ENCODE assay signal across 8 cellular contexts in the genomic region with DNA sequence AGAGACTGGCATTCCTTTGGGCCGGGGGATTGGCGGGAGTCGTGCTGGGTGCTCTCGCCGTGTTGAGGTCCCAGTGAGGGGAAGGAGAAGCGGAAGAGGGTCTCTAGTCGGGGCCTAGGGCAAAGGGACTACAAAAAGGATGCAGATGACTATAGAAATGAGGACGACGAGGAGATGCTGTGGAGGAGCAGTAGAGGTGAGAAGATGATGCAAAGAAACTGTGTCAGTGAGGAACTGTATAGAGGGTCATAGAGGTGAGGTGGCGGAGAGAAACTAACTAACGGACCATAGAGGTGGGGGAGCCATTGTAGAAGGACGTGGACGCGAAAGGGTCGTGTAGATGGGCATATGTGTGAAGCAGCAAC. TPM values are rescaled to one million over a fixed set of nuclear protein-coding genes. Genes with fewer than 3 reads are reported as not detected.
DNase-seq lines count a peak whose midpoint lies in the region; ATAC-seq, FAIRE-seq and TF ChIP-seq lines count a peak whose summit lies in the region.

No MANE protein-coding gene starts in this region.

- H2BK5ac ChIP-seq in H1 (ENCODE audit: low read depth, low read length): peak overlapping the region; percentile 96

- H3K9ac ChIP-seq in DND-41 (ENCODE audit: low read depth, low read length) (peak overlapping the region; percentile 86), Loucy (ENCODE audit: low read depth, low read length, poor library complexity, severe bottlenecking) (peak overlapping the region; percentile 93), H1 (replicated peaks in 1 of 4; ENCODE audit: extremely low read depth in 1 of 4, low read depth in 3 of 4, low read length in 3 of 4) (peak overlapping the region; percentile 68 to 84 (median 82))

- peaks cover 15% of the 10 kb centered on the region for H3K79me1 ChIP-seq in H1 (ENCODE audit: low read depth, low read length)

- H2BK12ac ChIP-seq in H1 (ENCODE audit: low read depth, low read length): peak overlapping the region; percentile 80; the same call in 1 of the 2 replicates

- peaks cover 49% of the 10 kb centered on the region for H3K4me1 ChIP-seq in DND-41 (ENCODE audit: insufficient read depth, low read length)
- H3K4me1 ChIP-seq in Loucy (ENCODE audit: insufficient read depth, low read length, poor library complexity, severe bottlenecking): peaks cover 33% of the 10 kb centered on the region
- H3K4me1 ChIP-seq in H1 (replicated peaks in 1 of 4; ENCODE audit: control insufficient read depth in 3 of 4, insufficient read depth in 4 of 4, low read length in 3 of 4): peaks cover 0 to 12% (median 5%) of the 10 kb centered on the region in 4 experiments; a peak in 4 of 7 replicates

- peaks cover 37% of the 10 kb centered on the region; the same call in 1 of the 2 replicates for H4K20me1 ChIP-seq in DND-41 (ENCODE audit: insufficient read depth, low read length)
- peaks cover 23% of the 10 kb centered on the region for H4K20me1 ChIP-seq in Loucy (ENCODE audit: insufficient read depth, low read length, poor library complexity, severe bottlenecking)
- peaks cover 7 to 18% of the 10 kb centered on the region in 2 experiments for H4K20me1 ChIP-seq in H1 (replicated peaks in 1 of 2; ENCODE audit: control insufficient read depth in 1 of 2, insufficient read depth in 2 of 2, low read length in 2 of 2)

- peaks cover 9% of the 10 kb centered on the region; the same call in 1 of the 2 replicates for H3K23me2 ChIP-seq in H1 (ENCODE audit: low read depth, low read length)

- H3K18ac ChIP-seq in H1 (ENCODE audit: extremely low read depth, low read length): no peak overlapping the region; the same call in 1 of the 2 replicates

- H4K8ac ChIP-seq in H1 (ENCODE audit: extremely low read depth, insufficient read depth, low read length): peak overlapping the region; percentile 93

- in situ Hi-C loops in G401 (cut with HindIII; ENCODE audit: low sequenced_read_pairs): no loop called here

- peaks cover 56% of the 10 kb centered on the region for H3K79me2 ChIP-seq in DND-41 (ENCODE audit: insufficient read depth, low read length)
- peaks cover 51% of the 10 kb centered on the region for H3K79me2 ChIP-seq in Loucy (ENCODE audit: insufficient read depth, low read length)
- peaks cover 17 to 51% of the 10 kb centered on the region in 2 experiments for H3K79me2 ChIP-seq in H1 (ENCODE audit: control insufficient read depth in 1 of 2, insufficient read depth in 2 of 2, low read length in 2 of 2)

- H2BK20ac ChIP-seq in H1 (ENCODE audit: low read length): no peak overlapping the region

- TF ChIP-seq CTCF in DND-41 (IDR thresholded peaks at IDR 0.05; ENCODE audit: borderline replicate concordance, extremely low read depth, low read length, poor library complexity, severe bottlenecking) (no peak), Loucy (conservative IDR thresholded peaks at IDR 0.05; ENCODE audit: low read length) (no peak), H1 (IDR thresholded peaks at IDR 0.05; ENCODE audit: control extremely low read depth in 1 of 3, insufficient read depth in 1 of 3, low read depth in 1 of 3, low read length in 3 of 3) (no peak), osteocyte (IDR thresholded peaks at IDR 0.05) (no peak)

- WGBS in H1 (ENCODE audit: extremely low coverage in 1 of 2, insufficient coverage in 1 of 2, insufficient read length in 1 of 2, insufficient replicate concordance in 2 of 2, low coverage in 1 of 2, low lambda C conversion rate in 2 of 2, missing lambda C conversion rate in 1 of 2), 2 experiments: 1% methylated on average over 15 of the region's 15 CpGs; no CpG with 5 or more reads in 1 of the 2 experiments

- POLR2A ChIA-PET in H1 (lab: Charles Lee; ENCODE audit: partially characterized antibody): interaction anchor here (0.8 to 6.8 kb wide), 12 partner anchors 10 to 43 kb away, joined by 3 to 38 read pairs (median 4); partner anchors contain the start of genes LZTS2, PDZD7, SEMA4G and SFXN3

- no peak overlapping the region for H4K91ac ChIP-seq in H1 (replicated peaks; ENCODE audit: insufficient read length, low read length)

- H3K27me3 Mint-ChIP-seq in osteocyte (ENCODE audit: unreplicated experiment): no peaks in the 10 kb centered on the region

- no peak overlapping the region for H3K56ac ChIP-seq in H1 (replicated peaks; ENCODE audit: insufficient read length, low read depth, low read length)

- no peaks in the 10 kb centered on the region for H3K9me2 ChIP-seq in Loucy (replicated peaks; ENCODE audit: low read depth, low read length)

- ATAC-seq in DND-41 (ENCODE audit: insufficient read depth, low read depth) (peak; percentile 43), GM21825 (IDR thresholded peaks at IDR 0.05; ENCODE audit: unreplicated experiment) (no peak)

- H3K4ac ChIP-seq in H1 (replicated peaks; ENCODE audit: insufficient read length, low read depth, low read length): peak overlapping the region; percentile 58

- H3K4me2 ChIP-seq in DND-41 (ENCODE audit: insufficient read depth, low read length): peak overlapping the region; percentile 99
- H3K4me2 ChIP-seq in Loucy (ENCODE audit: low read depth, low read length, poor library complexity, severe bottlenecking): peak overlapping the region; percentile 89
- peak overlapping the region; percentile 85 to 98 for H3K4me2 ChIP-seq in H1 (ENCODE audit: insufficient read depth in 1 of 2, low read depth in 2 of 2, low read length in 2 of 2)

- H2AK5ac ChIP-seq in H1 (ENCODE audit: low read depth, low read length): peak overlapping the region; percentile 86; the same call in 1 of the 2 replicates

- H3K23ac ChIP-seq in H1 (ENCODE audit: insufficient read length): no peak overlapping the region

- H3K4me3 ChIP-seq in DND-41 (ENCODE audit: low read depth in 1 of 2, low read length in 2 of 2) (peak overlapping the region; percentile 95), Loucy (ENCODE audit: low read length, poor library complexity, severe bottlenecking) (peak overlapping the region; percentile 99), H1 (ENCODE audit: extremely low read depth in 1 of 4, insufficient read depth in 2 of 4, low read depth in 3 of 4, low read length in 4 of 4) (peak overlapping the region; percentile 68 to 92 (median 80))

- no peak for TF ChIP-seq POLR2A in H1 (IDR thresholded peaks at IDR 0.05; ENCODE audit: control extremely low read depth in 1 of 2, low read depth in 2 of 2, low read length in 2 of 2)

- H3K36me3 ChIP-seq in DND-41 (ENCODE audit: insufficient read depth, low read length) (peaks cover 55% of the 10 kb centered on the region), Loucy (ENCODE audit: insufficient read depth, low read length) (peaks cover 12% of the 10 kb centered on the region; the same call in 1 of the 2 replicates), H1 (ENCODE audit: control insufficient read depth in 2 of 4, insufficient read depth in 4 of 4, low read length in 3 of 4) (peaks cover 14 to 37% (median 26%) of the 10 kb centered on the region in 4 experiments)

- TF ChIP-seq EP300 in H1 (IDR thresholded peaks at IDR 0.05; ENCODE audit: borderline replicate concordance in 1 of 2, low read depth in 2 of 2, low read length in 2 of 2): no peak

- no peak overlapping the region for H4K5ac ChIP-seq in H1 (ENCODE audit: insufficient read length, low read depth, low read length)

- peaks cover 15% of the 10 kb centered on the region for H3K36me3 Mint-ChIP-seq in osteocyte (ENCODE audit: unreplicated experiment)

- no peak for FAIRE-seq in H1 (lab: Jason Lieb, UNC)

- no peak overlapping the region for H3K14ac ChIP-seq in H1 (ENCODE audit: insufficient read length)

- H3K9me3 ChIP-seq in DND-41 (ENCODE audit: insufficient read depth, low read length, severe bottlenecking) (no peaks in the 10 kb centered on the region), Loucy (ENCODE audit: insufficient read depth, low read depth, low read length) (no peaks in the 10 kb centered on the region), H1 (ENCODE audit: insufficient read depth in 2 of 2, low read depth in 1 of 2, low read length in 1 of 2) (no peaks in the 10 kb centered on the region)

- peaks cover 23% of the 10 kb centered on the region for H3K4me1 Mint-ChIP-seq in osteocyte (ENCODE audit: unreplicated experiment)

- H3F3A ChIP-seq in Loucy (ENCODE audit: low read depth): no peaks in the 10 kb centered on the region

- peak overlapping the region; percentile 79 for H3K27ac Mint-ChIP-seq in osteocyte (ENCODE audit: unreplicated experiment)

- DNase-seq in DND-41 (no peak), H1 (ENCODE audit: low read depth in 1 of 2, low spot score in 2 of 2) (no peak), osteocyte (ENCODE audit: extremely low spot score, unreplicated experiment) (no peak), C1 segment of cervical spinal cord (lab: John Stamatoyannopoulos, UW) (no peak), inferior parietal cortex (ENCODE audit: extremely low spot score) (no peak), G401 (ENCODE audit: low spot score) (no peak)

- no peaks in the 10 kb centered on the region for H3K27me3 ChIP-seq in DND-41 (ENCODE audit: insufficient read depth, low read length, poor library complexity)
- H3K27me3 ChIP-seq in Loucy (ENCODE audit: insufficient read depth, low read length, poor library complexity, severe bottlenecking): no peaks in the 10 kb centered on the region
- no peaks in the 10 kb centered on the region for H3K27me3 ChIP-seq in H1 (replicated peaks in 1 of 4; ENCODE audit: control insufficient read depth in 3 of 4, extremely low read depth in 1 of 4, insufficient read depth in 3 of 4, low read length in 3 of 4)

- CTCF ChIA-PET in H1 (lab: Charles Lee; ENCODE audit: partially characterized antibody): interaction anchor here (1.4 to 26.8 kb wide), 5 partner anchors 10 to 57 kb away, joined by 3 to 464 read pairs (median 22); partner anchors contain the start of gene SEMA4G

- H3K27ac ChIP-seq in DND-41 (ENCODE audit: low read length): peak overlapping the region; percentile 90
- H3K27ac ChIP-seq in H1 (ENCODE audit: low read depth, low read length): peak overlapping the region; percentile 37

- peak overlapping the region; percentile 94 for H3K4me3 Mint-ChIP-seq in osteocyte (ENCODE audit: unreplicated experiment)

- H2AFZ ChIP-seq in DND-41 (ENCODE audit: low read depth, low read length): peak overlapping the region; percentile 98
- peak overlapping the region; percentile 99 for H2AFZ ChIP-seq in Loucy (ENCODE audit: low read length)
- H2AFZ ChIP-seq in H1 (ENCODE audit: low read length): no peak overlapping the region

- no peaks in the 10 kb centered on the region for H3K9me3 Mint-ChIP-seq in osteocyte (ENCODE audit: unreplicated experiment)

- no peak for TF ChIP-seq RAD21 in H1 (IDR thresholded peaks at IDR 0.05 in 1 of 2, conservative IDR thresholded peaks at IDR 0.05 in 1 of 2; ENCODE audit: low read depth in 2 of 2, low read length in 2 of 2)

- no peak overlapping the region for H2BK120ac ChIP-seq in H1 (replicated peaks; ENCODE audit: low read depth, low read length)

- no peak overlapping the region for H2BK15ac ChIP-seq in H1 (ENCODE audit: low read length)

RNA-seq across cellular contexts. Expression of gene TWNK, which starts 0.3 kb away (rescaled TPM):
- 32.5 and 34.9 TPM in 2 replicates for total RNA-seq in H1 (2021; fragmentation: NEBNext Ultra II Directional; extraction: Animal tissue kit (Norgen Biotek cat#: 25700))
- polyA plus RNA-seq in H1 (2011; rRNA removed): 15.4 TPM in 2 replicates
- polyA plus RNA-seq in H1 (2011; cell fraction: cytosol; rRNA removed): 18.2 TPM
- 18.3 TPM for polyA plus RNA-seq in H1 (2011; cell fraction: nucleus; rRNA removed)
- polyA plus RNA-seq in H1 (2012, experiment 1 of 2): 27.7 to 35.2 TPM (median 32.6 TPM) in 4 replicates
- polyA plus RNA-seq in H1 (2012, experiment 2 of 2): 9.5 TPM
- 17.1 TPM for polyA plus RNA-seq in H1 (2013, experiment 1 of 2)
- 16.0 TPM for polyA plus RNA-seq in H1 (2013, experiment 2 of 2)
- 29.8 and 30.7 TPM in 2 replicates for polyA minus RNA-seq in H1 (2011; rRNA and poly(A)+ RNA removed)
- polyA minus RNA-seq in H1 (2011; cell fraction: cytosol; rRNA and poly(A)+ RNA removed): 8.3 TPM
- 17.7 TPM for polyA minus RNA-seq in H1 (2011; cell fraction: nucleus; rRNA and poly(A)+ RNA removed)
- 7.1 and 7.7 TPM in 2 replicates for total RNA-seq in osteocyte
- 20.9 and 21.7 TPM in 2 replicates for total RNA-seq in G401 (2014; rRNA removed; shearing (Covaris generic))

RNA-seq across cellular contexts. Expression of gene MRPL43, which starts 0.4 kb away (rescaled TPM):
- 74.1 and 80.9 TPM in 2 replicates for total RNA-seq in H1 (2021; fragmentation: NEBNext Ultra II Directional; extraction: Animal tissue kit (Norgen Biotek cat#: 25700))
- 149 and 171 TPM in 2 replicates for polyA plus RNA-seq in H1 (2011; rRNA removed)
- polyA plus RNA-seq in H1 (2011; cell fraction: cytosol; rRNA removed): 140 TPM
- polyA plus RNA-seq in H1 (2011; cell fraction: nucleus; rRNA removed): 169 TPM
- polyA plus RNA-seq in H1 (2012, experiment 1 of 2): 72.3 to 110 TPM (median 101 TPM) in 4 replicates
- 122 TPM for polyA plus RNA-seq in H1 (2012, experiment 2 of 2)
- 93.1 TPM for polyA plus RNA-seq in H1 (2013, experiment 1 of 2)
- 84.8 TPM for polyA plus RNA-seq in H1 (2013, experiment 2 of 2)
- 29.0 and 35.6 TPM in 2 replicates for polyA minus RNA-seq in H1 (2011; rRNA and poly(A)+ RNA removed)
- 49.4 TPM for polyA minus RNA-seq in H1 (2011; cell fraction: cytosol; rRNA and poly(A)+ RNA removed)
- 46.7 TPM for polyA minus RNA-seq in H1 (2011; cell fraction: nucleus; rRNA and poly(A)+ RNA removed)
- 70.5 and 81.6 TPM in 2 replicates for total RNA-seq in osteocyte
- total RNA-seq in G401 (2014; rRNA removed; shearing (Covaris generic)): 91.6 and 117 TPM in 2 replicates

RNA-seq across cellular contexts. Expression of gene LZTS2, which starts 11.9 kb away (rescaled TPM):
- 75.7 and 79.3 TPM in 2 replicates for total RNA-seq in H1 (2021; fragmentation: NEBNext Ultra II Directional; extraction: Animal tissue kit (Norgen Biotek cat#: 25700))
- polyA plus RNA-seq in H1 (2011; rRNA removed): 99.5 and 161 TPM in 2 replicates
- 84.1 TPM for polyA plus RNA-seq in H1 (2011; cell fraction: cytosol; rRNA removed)
- polyA plus RNA-seq in H1 (2011; cell fraction: nucleus; rRNA removed): 198 TPM
- 34.9 to 80.3 TPM (median 70.1 TPM) in 4 replicates for polyA plus RNA-seq in H1 (2012, experiment 1 of 2)
- 71.2 TPM for polyA plus RNA-seq in H1 (2012, experiment 2 of 2)
- polyA plus RNA-seq in H1 (2013, experiment 1 of 2): 61.8 TPM
- 57.5 TPM for polyA plus RNA-seq in H1 (2013, experiment 2 of 2)
- polyA minus RNA-seq in H1 (2011; rRNA and poly(A)+ RNA removed): 25.8 and 26.7 TPM in 2 replicates
- polyA minus RNA-seq in H1 (2011; cell fraction: cytosol; rRNA and poly(A)+ RNA removed): 45.7 TPM
- 51.4 TPM for polyA minus RNA-seq in H1 (2011; cell fraction: nucleus; rRNA and poly(A)+ RNA removed)
- total RNA-seq in osteocyte: 69.9 and 72.1 TPM in 2 replicates
- total RNA-seq in G401 (2014; rRNA removed; shearing (Covaris generic)): 146 and 166 TPM in 2 replicates

RNA-seq across cellular contexts. Expression of gene SEMA4G, which starts 18.4 kb away (rescaled TPM):
- 7.1 and 7.6 TPM in 2 replicates for total RNA-seq in H1 (2021; fragmentation: NEBNext Ultra II Directional; extraction: Animal tissue kit (Norgen Biotek cat#: 25700))
- 18.2 and 20.3 TPM in 2 replicates for polyA plus RNA-seq in H1 (2011; rRNA removed)
- 8.5 TPM for polyA plus RNA-seq in H1 (2011; cell fraction: cytosol; rRNA removed)
- polyA plus RNA-seq in H1 (2011; cell fraction: nucleus; rRNA removed): 28.3 TPM
- polyA plus RNA-seq in H1 (2012, experiment 1 of 2): 11.4 to 18.5 TPM (median 14.5 TPM) in 4 replicates
- polyA plus RNA-seq in H1 (2012, experiment 2 of 2): 15.5 TPM
- 14.4 TPM for polyA plus RNA-seq in H1 (2013, experiment 1 of 2)
- polyA plus RNA-seq in H1 (2013, experiment 2 of 2): 14.8 TPM
- 11.7 and 17.1 TPM in 2 replicates for polyA minus RNA-seq in H1 (2011; rRNA and poly(A)+ RNA removed)
- polyA minus RNA-seq in H1 (2011; cell fraction: cytosol; rRNA and poly(A)+ RNA removed): 7.2 TPM
- polyA minus RNA-seq in H1 (2011; cell fraction: nucleus; rRNA and poly(A)+ RNA removed): 9.2 TPM
- total RNA-seq in osteocyte: 6.3 and 7.1 TPM in 2 replicates
- total RNA-seq in G401 (2014; rRNA removed; shearing (Covaris generic)): 15.3 and 36.2 TPM in 2 replicates

RNA-seq across cellular contexts. Expression of gene PDZD7, which starts 43.3 kb away (rescaled TPM):
- total RNA-seq in H1 (2021; fragmentation: NEBNext Ultra II Directional; extraction: Animal tissue kit (Norgen Biotek cat#: 25700)): 0.88 and 1.1 TPM in 2 replicates
- polyA plus RNA-seq in H1 (2011; rRNA removed): 1.6 and 1.7 TPM in 2 replicates
- 2.2 TPM for polyA plus RNA-seq in H1 (2011; cell fraction: cytosol; rRNA removed)
- polyA plus RNA-seq in H1 (2011; cell fraction: nucleus; rRNA removed): 7.2 TPM
- polyA plus RNA-seq in H1 (2012, experiment 1 of 2): 1.2 to 2.1 TPM (median 1.6 TPM) in 4 replicates
- polyA plus RNA-seq in H1 (2012, experiment 2 of 2): 1.0 TPM
- polyA plus RNA-seq in H1 (2013, experiment 1 of 2): 0.97 TPM
- polyA plus RNA-seq in H1 (2013, experiment 2 of 2): 0.72 TPM
- polyA minus RNA-seq in H1 (2011; rRNA and poly(A)+ RNA removed): 0.85 and 1.5 TPM in 2 replicates
- polyA minus RNA-seq in H1 (2011; cell fraction: cytosol; rRNA and poly(A)+ RNA removed): 2.6 TPM
- polyA minus RNA-seq in H1 (2011; cell fraction: nucleus; rRNA and poly(A)+ RNA removed): 3.9 TPM
- total RNA-seq in osteocyte: 1.9 and 2.1 TPM in 2 replicates
- 2.4 and 4.5 TPM in 2 replicates for total RNA-seq in G401 (2014; rRNA removed; shearing (Covaris generic))
